8 cellular contexts compared by ENCODE assay signal in the genomic region with DNA sequence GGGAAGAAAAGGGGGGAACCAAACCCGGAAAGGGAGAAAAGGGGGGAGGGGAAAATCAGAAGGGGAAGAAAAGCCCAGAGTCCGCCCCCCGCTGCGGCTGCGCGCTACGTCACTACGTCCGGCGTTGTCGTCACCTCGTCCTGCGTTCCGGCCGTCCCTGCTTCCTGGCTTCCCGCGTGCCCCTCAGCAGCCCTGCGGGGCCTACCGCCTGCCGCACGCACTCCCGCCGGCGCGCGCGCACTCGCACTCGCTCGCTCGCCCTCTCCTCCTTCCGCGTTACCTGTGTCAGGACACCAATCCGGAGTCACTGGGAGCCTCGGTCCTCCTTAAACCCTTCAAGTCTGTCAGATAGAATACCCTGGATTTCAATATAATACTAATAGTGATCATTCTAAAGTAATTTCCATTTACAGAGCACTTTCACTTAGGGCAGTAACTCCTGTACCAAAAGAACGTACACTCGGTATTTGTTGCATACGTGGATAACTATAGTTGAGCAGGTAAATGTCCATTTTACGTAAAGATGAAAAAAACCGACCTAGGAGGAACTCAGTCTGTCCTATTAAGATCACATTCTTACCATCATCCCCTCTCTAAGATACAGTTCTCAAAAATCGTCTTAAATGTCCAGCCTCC. TPM values are rescaled to one million over a fixed set of nuclear protein-coding genes. Genes with fewer than 3 reads are reported as not detected.
DNase-seq lines count a peak whose midpoint lies in the region; ATAC-seq, FAIRE-seq and TF ChIP-seq lines count a peak whose summit lies in the region.

A gene (minus strand): TSS at position 113 of the 636 bp plus-strand sequence. CDS start 120,615 bp downstream, outside the sequence.

- POLR2A ChIA-PET in RWPE1 (lab: Yijun Ruan, JAX; ENCODE audit: low non-redundant PET): no interaction called here
- POLR2A ChIA-PET in naive thymus-derived CD4-positive, alpha-beta T cell (lab: Charles Lee): interaction anchor here (1.0 to 1.2 kb wide), 2 partner anchors 14 to 52 kb away, joined by 3 read pairs; no protein-coding TSS in a partner anchor

- peak; percentile 90 for TF ChIP-seq POLR2A in H54 (IDR thresholded peaks at IDR 0.05; ENCODE audit: low read depth, low read length)

- ATAC-seq in activated T-helper 17 cell treated with anti-CD3 and anti-CD28 coated beads, Interleukin-2, amount 50 U/mL, for 72 hours (replicated peaks): peak; percentile 97
- peak; percentile 95 for ATAC-seq in naive thymus-derived CD4-positive, alpha-beta T cell
- ATAC-seq in stimulated activated memory B cell treated with anti-CD40 and anti-IgM and Interleukin-4, amounts not matched to agents 10 μg/mL and 1 μg/mL and 100 μg/mL, for 72 hours: peak; percentile 97

- peak within 1 kb of the TSS; percentile 94 for H2AFZ ChIP-seq in fibroblast of lung (ENCODE audit: low read length)

- H3K4me1 Mint-ChIP-seq in activated T-helper 17 cell treated with anti-CD3 and anti-CD28 coated beads, Interleukin-2, amount 50 U/mL, for 72 hours: peaks cover 23% of the 10 kb centered on the region
- H3K4me1 Mint-ChIP-seq in naive thymus-derived CD4-positive, alpha-beta T cell: peaks cover 27 to 53% (median 39%) of the 10 kb centered on the region in 7 donors
- peaks cover 35% of the 10 kb centered on the region for H3K4me1 Mint-ChIP-seq in stimulated activated memory B cell treated with anti-CD40 and anti-IgM and Interleukin-4, amounts not matched to agents 10 μg/mL and 1 μg/mL and 100 μg/mL, for 72 hours

- H3K27me3 Mint-ChIP-seq in activated T-helper 17 cell treated with anti-CD3 and anti-CD28 coated beads, Interleukin-2, amount 50 U/mL, for 72 hours: no peaks in the 10 kb centered on the region
- no peaks in the 10 kb centered on the region for H3K27me3 Mint-ChIP-seq in naive thymus-derived CD4-positive, alpha-beta T cell
- H3K27me3 Mint-ChIP-seq in stimulated activated memory B cell treated with anti-CD40 and anti-IgM and Interleukin-4, amounts not matched to agents 10 μg/mL and 1 μg/mL and 100 μg/mL, for 72 hours: no peaks in the 10 kb centered on the region

- H3K4me3 ChIP-seq in fibroblast of lung (replicated peaks in 1 of 4; ENCODE audit: control extremely low read depth in 1 of 4, insufficient read depth in 1 of 4, low read depth in 3 of 4, low read length in 4 of 4): peak within 1 kb of the TSS; percentile 70 to 94 (median 72)
- H3K4me3 ChIP-seq in naive thymus-derived CD4-positive, alpha-beta T cell (ENCODE audit: low read length): peak within 1 kb of the TSS; percentile 55

- CTCF ChIA-PET in RWPE1 (lab: Yijun Ruan, JAX): no interaction called here
- CTCF ChIA-PET in naive thymus-derived CD4-positive, alpha-beta T cell (lab: Charles Lee): interaction anchor here (1.5 kb wide), 1 partner anchor 30 kb away, joined by 4 read pairs; no protein-coding TSS in a partner anchor

- H3K79me2 ChIP-seq in fibroblast of lung (ENCODE audit: control insufficient read depth, insufficient read depth, low read length): peaks cover 23% of the 10 kb centered on the region

- no peak for TF ChIP-seq CTCF in RWPE1 (conservative IDR thresholded peaks at IDR 0.05; ENCODE audit: low read depth)
- TF ChIP-seq CTCF in fibroblast of lung (conservative IDR thresholded peaks at IDR 0.05 in 1 of 2, IDR thresholded peaks at IDR 0.05 in 1 of 2; ENCODE audit: low read depth in 1 of 2, low read length in 2 of 2): no peak

- no peaks in the 10 kb centered on the region for H3K4me1 ChIP-seq in fibroblast of lung (ENCODE audit: control insufficient read depth, extremely low read depth, insufficient read depth, low read length)
- H3K4me1 ChIP-seq in naive thymus-derived CD4-positive, alpha-beta T cell (ENCODE audit: control insufficient read depth in 2 of 2, insufficient read depth in 2 of 2, low read length in 2 of 2): peaks cover 8 to 17% of the 10 kb centered on the region in 2 donors

- H3K36me3 ChIP-seq in fibroblast of lung (ENCODE audit: control insufficient read depth, insufficient read depth, low read length): no peaks in the 10 kb centered on the region
- no peaks in the 10 kb centered on the region for H3K36me3 ChIP-seq in naive thymus-derived CD4-positive, alpha-beta T cell (ENCODE audit: control insufficient read depth in 2 of 3, insufficient read depth in 3 of 3, low read length in 3 of 3)

- H3K4me3 Mint-ChIP-seq in activated T-helper 17 cell treated with anti-CD3 and anti-CD28 coated beads, Interleukin-2, amount 50 U/mL, for 72 hours: peak within 1 kb of the TSS; percentile 98
- H3K4me3 Mint-ChIP-seq in naive thymus-derived CD4-positive, alpha-beta T cell: peak within 1 kb of the TSS; percentile 88 to 100 (median 98)
- peak within 1 kb of the TSS; percentile 97 for H3K4me3 Mint-ChIP-seq in stimulated activated memory B cell treated with anti-CD40 and anti-IgM and Interleukin-4, amounts not matched to agents 10 μg/mL and 1 μg/mL and 100 μg/mL, for 72 hours

- no peaks in the 10 kb centered on the region for H4K20me1 ChIP-seq in fibroblast of lung (ENCODE audit: control insufficient read depth, extremely low read depth, insufficient read depth, low read length)

- intact Hi-C loops in naive thymus-derived CD4-positive, alpha-beta T cell (cut with micrococcal nuclease): loop anchor here (1.0 to 5.0 kb wide), 9 partner anchors 28 to 1329 kb away; a partner anchor contains a TSS

- FAIRE-seq in H54 (lab: Jason Lieb, UNC): peak; percentile 84

- H3K27ac ChIP-seq in RWPE1 (peak within 1 kb of the TSS; percentile 90), fibroblast of lung (ENCODE audit: insufficient read depth, low read length) (peak within 1 kb of the TSS; percentile 90)
- peak within 1 kb of the TSS; percentile 85 for H3K27ac ChIP-seq in naive thymus-derived CD4-positive, alpha-beta T cell (ENCODE audit: low read depth, low read length)

- peak within 1 kb of the TSS; percentile 79 for H3K9ac ChIP-seq in fibroblast of lung (ENCODE audit: insufficient read depth, low read length)

- no peaks in the 10 kb centered on the region for H3K9me3 ChIP-seq in fibroblast of lung (ENCODE audit: control insufficient read depth, insufficient read depth, low read depth, low read length)
- no peaks in the 10 kb centered on the region for H3K9me3 ChIP-seq in naive thymus-derived CD4-positive, alpha-beta T cell (ENCODE audit: control insufficient read depth in 2 of 3, low read length in 3 of 3)

- peaks cover 11% of the 10 kb centered on the region for H3K36me3 Mint-ChIP-seq in activated T-helper 17 cell treated with anti-CD3 and anti-CD28 coated beads, Interleukin-2, amount 50 U/mL, for 72 hours (ENCODE audit: low read depth)
- peaks cover 0 to 5% (median 0%) of the 10 kb centered on the region in 5 donors for H3K36me3 Mint-ChIP-seq in naive thymus-derived CD4-positive, alpha-beta T cell
- H3K36me3 Mint-ChIP-seq in stimulated activated memory B cell treated with anti-CD40 and anti-IgM and Interleukin-4, amounts not matched to agents 10 μg/mL and 1 μg/mL and 100 μg/mL, for 72 hours: no peaks in the 10 kb centered on the region

- H3K27me3 ChIP-seq in fibroblast of lung (ENCODE audit: control insufficient read depth, insufficient read depth, low read length): no peaks in the 10 kb centered on the region
- no peaks in the 10 kb centered on the region for H3K27me3 ChIP-seq in naive thymus-derived CD4-positive, alpha-beta T cell (ENCODE audit: control insufficient read depth in 2 of 2, insufficient read depth in 2 of 2, low read length in 2 of 2)

- H3K27ac Mint-ChIP-seq in activated T-helper 17 cell treated with anti-CD3 and anti-CD28 coated beads, Interleukin-2, amount 50 U/mL, for 72 hours: peak within 1 kb of the TSS; percentile 98
- H3K27ac Mint-ChIP-seq in naive thymus-derived CD4-positive, alpha-beta T cell: peak within 1 kb of the TSS; percentile 97 to 100 (median 99)
- H3K27ac Mint-ChIP-seq in stimulated activated memory B cell treated with anti-CD40 and anti-IgM and Interleukin-4, amounts not matched to agents 10 μg/mL and 1 μg/mL and 100 μg/mL, for 72 hours: peak within 1 kb of the TSS; percentile 100

- DNase-seq in EL (peak; percentile 95), H54 (ENCODE audit: insufficient read length, low spot score) (peak; percentile 95), LoVo (ENCODE audit: low spot score) (peak; percentile 100), RWPE1 (ENCODE audit: low spot score) (peak; percentile 98), fibroblast of lung (ENCODE audit: low read depth in 2 of 2) (peak; percentile 94)
- peak; percentile 83 to 96 (median 94) for DNase-seq in naive thymus-derived CD4-positive, alpha-beta T cell

- H3K4me2 ChIP-seq in fibroblast of lung (ENCODE audit: extremely low read depth, insufficient read depth, low read length): peak within 1 kb of the TSS; percentile 90

- no peaks in the 10 kb centered on the region for H3K9me3 Mint-ChIP-seq in activated T-helper 17 cell treated with anti-CD3 and anti-CD28 coated beads, Interleukin-2, amount 50 U/mL, for 72 hours
- peaks cover 0 to 4% (median 0%) of the 10 kb centered on the region in 11 donors for H3K9me3 Mint-ChIP-seq in naive thymus-derived CD4-positive, alpha-beta T cell
- no peaks in the 10 kb centered on the region for H3K9me3 Mint-ChIP-seq in stimulated activated memory B cell treated with anti-CD40 and anti-IgM and Interleukin-4, amounts not matched to agents 10 μg/mL and 1 μg/mL and 100 μg/mL, for 72 hours

RNA-seq across cellular contexts. Expression of the gene that starts here (rescaled TPM):
- 10 to 100 TPM; 36.6 to 54.6 TPM for total RNA-seq in activated T-helper 17 cell treated with anti-CD3 and anti-CD28 coated beads, Interleukin-2, amount 50 U/mL, for 72 hours
- 11.3 and 21.3 TPM in 2 replicates for total RNA-seq in fibroblast of lung
- 18.5 and 22.8 TPM in 2 replicates for polyA plus RNA-seq in fibroblast of lung
- 21.7 and 23.1 TPM in 2 replicates for polyA plus RNA-seq in fibroblast of lung (2012)
- polyA minus RNA-seq in fibroblast of lung (ENCODE audit: low replicate concordance): 102 and 123 TPM in 2 replicates
- 100 to 1,000 TPM in 4 of 5 experiments, 10 to 100 TPM in 1; 74.9 to 145 (median 120) TPM for total RNA-seq in naive thymus-derived CD4-positive, alpha-beta T cell
- polyA plus RNA-seq in naive thymus-derived CD4-positive, alpha-beta T cell: 10 to 100 TPM; 13.7 to 25.8 TPM

Comparison
In these comparisons a context has a peak if more than half of its experiments do, and no peak if none do; other contexts are left out.
1. Peak in every context shown above with its lines: DNase-seq, ATAC-seq, H3K4me3 ChIP-seq and H3K27ac ChIP-seq.